Comparison of ENCODE assay signal across 8 cellular contexts in genomic region chr12:50055831-50056628, GRCh38. TPM values are rescaled to one million over a fixed set of nuclear protein-coding genes. Genes with fewer than 3 reads are reported as not detected.
DNase-seq lines count a peak whose midpoint lies in the region; ATAC-seq and TF ChIP-seq lines count a peak whose summit lies in the region.

No MANE protein-coding gene starts in this region.

- peak overlapping the region; percentile 70 for H3K4me3 Mint-ChIP-seq in activated B cell treated with CpG ODN at 0.5 μM for 24 hours

- no peak overlapping the region for H3K4me3 ChIP-seq in left lung

- H3K27me3 Mint-ChIP-seq in activated B cell treated with CpG ODN at 0.5 μM for 24 hours = peaks cover 47% of the 10 kb centered on the region

- CTCF ChIA-PET in activated B cell treated with CpG ODN at 0.5 μM for 24 hours (lab: Charles Lee) = interaction anchor here (0.6 to 2.8 kb wide), 16 partner anchors 10 to 156 kb away, joined by 3 to 45 read pairs (median 4); partner anchors contain the start of gene AQP6

- ATAC-seq in activated B cell treated with CpG ODN at 0.5 μM for 24 hours (ENCODE audit: low read depth) = peak; percentile 83
- ATAC-seq in left lung = peak; percentile 80
- no peak for ATAC-seq in GM21515 (IDR thresholded peaks at IDR 0.05; ENCODE audit: unreplicated experiment)

- no peaks in the 10 kb centered on the region for H3K9me3 ChIP-seq in left lung

- intact Hi-C loops in activated B cell treated with CpG ODN at 0.5 μM for 24 hours (cut with micrococcal nuclease) = loop anchor here (1.0 to 5.0 kb wide), 4 partner anchors 17 to 279 kb away; no protein-coding TSS in a partner anchor
- intact Hi-C loops in left lung (cut with DNase I) = no loop called here

- peaks cover 16% of the 10 kb centered on the region for H3K4me1 Mint-ChIP-seq in activated B cell treated with CpG ODN at 0.5 μM for 24 hours

- no peak overlapping the region for H3K27ac Mint-ChIP-seq in activated B cell treated with CpG ODN at 0.5 μM for 24 hours

- H3K4me1 ChIP-seq in left lung = peaks cover 12 to 36% of the 10 kb centered on the region in 2 donors

- DNase-seq in NCI-H2107 treated with DMSO at 0.1 percent for 48 hours (lab: John Stamatoyannopoulos, UW; ENCODE audit: unreplicated experiment) (peak; percentile 69), NCI-H2107 (lab: John Stamatoyannopoulos, UW) (no peak), NCI-H146 treated with DMSO at 0.1 percent for 48 hours (lab: John Stamatoyannopoulos, UW; ENCODE audit: unreplicated experiment) (peak; percentile 59), activated B cell treated with CpG ODN at 0.5 μM for 24 hours (peak; percentile 39), cerebellar cortex (ENCODE audit: low spot score) (peak; percentile 79), left lung (peak in 1 of 2 donors; percentile 80)
- peak; percentile 35 to 51 (median 47) for DNase-seq in stimulated activated CD4-positive, alpha-beta T cell treated with anti-CD3 and anti-CD28 coated beads, TNF-alpha, amount 100 ng/mL, for 4 hours (ENCODE audit: low read depth in 3 of 3)

- H3K36me3 Mint-ChIP-seq in activated B cell treated with CpG ODN at 0.5 μM for 24 hours (ENCODE audit: low read depth) = no peaks in the 10 kb centered on the region

- H3K36me3 ChIP-seq in left lung = no peaks in the 10 kb centered on the region

- H3K9me3 Mint-ChIP-seq in activated B cell treated with CpG ODN at 0.5 μM for 24 hours = no peaks in the 10 kb centered on the region

- no peak overlapping the region for H3K27ac ChIP-seq in left lung

- POLR2A ChIA-PET in activated B cell treated with CpG ODN at 0.5 μM for 24 hours (lab: Charles Lee) = interaction anchor here (1.5 kb wide), 1 partner anchor 89 kb away, joined by 3 read pairs; no protein-coding TSS in a partner anchor

- H3K27me3 ChIP-seq in left lung = peaks cover 6 to 56% of the 10 kb centered on the region in 2 donors

- TF ChIP-seq CTCF in activated B cell treated with CpG ODN at 0.5 μM for 24 hours (IDR thresholded peaks at IDR 0.05) = peak; percentile 81
- TF ChIP-seq CTCF in left lung (IDR thresholded peaks at IDR 0.05) = peak; percentile 94 to 97

RNA-seq across cellular contexts. Expression of gene ASIC1, which starts 1.4 kb away (rescaled TPM):
- total RNA-seq in activated B cell treated with CpG ODN at 0.5 μM for 24 hours = not detected in 2 replicates
- 1 to 10 TPM; 2.1 to 2.9 TPM for total RNA-seq in left lung

RNA-seq across cellular contexts. Expression of gene SMARCD1, which starts 29.1 kb away (rescaled TPM):
- total RNA-seq in activated B cell treated with CpG ODN at 0.5 μM for 24 hours (101 and 108 TPM in 2 replicates), left lung (10 to 100 TPM; 33.1 to 42.0 TPM)

RNA-seq across cellular contexts. Expression of gene RACGAP1, which starts 30.7 kb away (rescaled TPM):
- total RNA-seq in activated B cell treated with CpG ODN at 0.5 μM for 24 hours = 12.2 and 12.6 TPM in 2 replicates
- total RNA-seq in left lung = 10 to 100 TPM; 20.7 to 35.9 TPM

RNA-seq across cellular contexts. Expression of gene GPD1, which starts 47.8 kb away (rescaled TPM):
- total RNA-seq in activated B cell treated with CpG ODN at 0.5 μM for 24 hours (0.46 and 0.60 TPM in 2 replicates), left lung (1 to 10 TPM; 6.8 to 8.5 TPM)

RNA-seq across cellular contexts. Expression of gene COX14, which starts 56.0 kb away (rescaled TPM):
- 40.8 and 42.4 TPM in 2 replicates for total RNA-seq in activated B cell treated with CpG ODN at 0.5 μM for 24 hours
- 10 to 100 TPM; 46.8 to 77.6 TPM for total RNA-seq in left lung
